ENCODE assay signal across 10 cellular contexts in the genomic region with DNA sequence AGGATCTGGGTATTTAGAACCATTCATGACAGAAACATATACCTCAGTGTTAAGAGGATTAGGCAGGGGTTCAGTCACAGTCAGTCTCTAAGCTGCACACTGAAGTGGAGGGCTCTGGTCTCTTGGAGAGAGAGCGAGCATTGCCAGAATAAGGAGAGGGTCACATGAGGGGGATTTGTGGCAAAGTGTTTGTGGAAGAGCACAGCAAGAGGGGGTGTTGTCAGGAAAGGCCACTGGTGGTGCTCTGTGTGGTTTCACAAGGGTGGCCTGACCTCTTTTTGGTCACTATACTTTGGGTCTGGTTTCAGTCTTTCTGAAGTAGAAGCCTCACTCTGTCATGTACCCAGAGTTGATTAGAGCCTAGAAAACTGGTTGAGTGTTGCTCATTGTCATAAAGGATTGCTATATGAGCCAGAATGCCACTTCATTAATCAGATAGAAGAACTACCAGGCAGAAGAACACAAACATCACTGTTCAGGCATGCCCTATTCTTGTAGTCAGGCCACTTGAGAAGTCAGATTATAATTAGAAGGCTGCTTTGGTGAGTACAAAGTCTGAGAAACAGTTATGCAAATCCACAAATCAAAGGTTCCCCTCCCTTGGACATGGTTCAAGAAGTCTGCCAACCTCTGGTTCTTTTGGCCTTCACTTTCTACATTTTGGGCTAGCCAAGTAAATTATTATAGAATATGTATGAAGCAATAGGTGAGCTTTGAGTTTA. TPM values are rescaled to one million over a fixed set of nuclear protein-coding genes. Genes with fewer than 3 reads are reported as not detected.
DNase-seq lines count a peak whose midpoint lies in the region; ATAC-seq and TF ChIP-seq lines count a peak whose summit lies in the region.
"Had no signal": no experiment of that assay in that cellular context is flagged by ENCODE, and none has a peak within 500 bp of the region (broad histone marks: within the 10 kb centered on the region; RNA-seq: fewer than 3 reads in every experiment).

No MANE protein-coding gene starts in this region.

- no peaks in the 10 kb centered on the region for H3K79me2 ChIP-seq in mesendoderm (ENCODE audit: control insufficient read depth, insufficient read depth, low read length)

- H2AK5ac ChIP-seq in mesendoderm (ENCODE audit: low read length) = no peak overlapping the region

- no peak overlapping the region for H3K18ac ChIP-seq in mesendoderm (ENCODE audit: low read length)

- no peaks in the 10 kb centered on the region for H3K27me3 ChIP-seq in mesendoderm (ENCODE audit: insufficient read depth, low read length, poor library complexity)

- peak; percentile 80 for DNase-seq in retinal pigment epithelial cell (ENCODE audit: low read depth)
- no peak for DNase-seq in mesendoderm
- no peak for DNase-seq in dedifferentiated amniotic fluid mesenchymal stem cell (ENCODE audit: extremely low spot score)
- no peak for DNase-seq in stimulated activated CD8-positive, alpha-beta memory T cell treated with anti-CD3 and anti-CD28 coated beads, Interleukin-4, amount 100 ng/mL, for 48 hours
- DNase-seq in putamen (ENCODE audit: low spot score) = no peak
- DNase-seq: activated CD8-positive, alpha-beta memory T cell treated with anti-CD3 and anti-CD28 coated beads, Interleukin-2, amount 10 ng/mL, durations not matched to agents 7 days and 5 days had no signal

- no peaks in the 10 kb centered on the region for H3K36me3 ChIP-seq in mesendoderm (ENCODE audit: control insufficient read depth, insufficient read depth, low read length)

- H4K8ac ChIP-seq in mesendoderm (ENCODE audit: low read depth, low read length) = no peak overlapping the region

- no peak overlapping the region for H3K56ac ChIP-seq in mesendoderm (ENCODE audit: low read length)

- H4K5ac ChIP-seq in mesendoderm (ENCODE audit: low read length) = no peak overlapping the region

- H3K4me1 ChIP-seq in mesendoderm (ENCODE audit: control insufficient read depth, low read depth, low read length) = no peaks in the 10 kb centered on the region

- H2BK15ac ChIP-seq in mesendoderm (replicated peaks; ENCODE audit: low read depth) = no peak overlapping the region

- ATAC-seq in HG02938 (IDR thresholded peaks at IDR 0.05; ENCODE audit: unreplicated experiment) = peak; percentile 88
- ATAC-seq: activated CD8-positive, alpha-beta memory T cell treated with anti-CD3 and anti-CD28 coated beads, Interleukin-2, amount 10 ng/mL, durations not matched to agents 7 days and 5 days had no signal

- H3K4me3 ChIP-seq in retinal pigment epithelial cell (ENCODE audit: low read length) = no peak overlapping the region
- no peak overlapping the region for H3K4me3 ChIP-seq in mesendoderm (ENCODE audit: low read length)
- H3K4me3 ChIP-seq: thoracic aorta had no signal

- H3K27ac ChIP-seq in mesendoderm (ENCODE audit: low read depth, low read length) = no peak overlapping the region
- H3K27ac ChIP-seq: thoracic aorta had no signal

- no peak overlapping the region for H3K9ac ChIP-seq in mesendoderm (ENCODE audit: low read length)

- H3K79me1 ChIP-seq in mesendoderm (ENCODE audit: low read length) = no peaks in the 10 kb centered on the region

- no peak overlapping the region for H3K23ac ChIP-seq in mesendoderm (ENCODE audit: low read length)

- no peak overlapping the region for H2BK120ac ChIP-seq in mesendoderm (ENCODE audit: low read depth, low read length)

- no peak overlapping the region for H3K4ac ChIP-seq in mesendoderm (ENCODE audit: low read depth, low read length)

- TF ChIP-seq POLR2A in GM19193 (IDR thresholded peaks at IDR 0.05; ENCODE audit: extremely low read depth, insufficient read depth, insufficient read length) = peak; percentile 17
- 0 out of 2 replicates have a peak, but pooled peaks have one; percentile 45 for TF ChIP-seq POLR2A in Raji (IDR thresholded peaks at IDR 0.05; ENCODE audit: insufficient read depth, low read depth, low read length)

- no peak overlapping the region for H3K4me2 ChIP-seq in mesendoderm (ENCODE audit: low read length)

- WGBS in mesendoderm (ENCODE audit: extremely low coverage, insufficient coverage, low lambda C conversion rate) = no CpG with 5 or more reads among the region's 1 CpG

- TF ChIP-seq CTCF in retinal pigment epithelial cell (conservative IDR thresholded peaks at IDR 0.05; ENCODE audit: low read depth, low read length) = no peak

- H2BK5ac ChIP-seq in mesendoderm (ENCODE audit: low read length) = no peak overlapping the region

RNA-seq across cellular contexts. Expression of a gene that starts 8.4 kb away (rescaled TPM):
- polyA plus RNA-seq in mesendoderm (2013, experiment 1 of 2) = 9.5 TPM
- polyA plus RNA-seq in mesendoderm (2013, experiment 2 of 2) = 9.5 TPM

RNA-seq across cellular contexts. Expression of a gene that starts 30.2 kb away (rescaled TPM):
- 3.6 TPM for polyA plus RNA-seq in mesendoderm (2013, experiment 1 of 2)
- 3.3 TPM for polyA plus RNA-seq in mesendoderm (2013, experiment 2 of 2)

RNA-seq across cellular contexts. Expression of a gene that starts 30.6 kb away (rescaled TPM):
- 11.0 TPM for polyA plus RNA-seq in mesendoderm (2013, experiment 1 of 2)
- 11.4 TPM for polyA plus RNA-seq in mesendoderm (2013, experiment 2 of 2)
